Comparison of ENCODE assay signal across 1 cellular context in the genomic region with DNA sequence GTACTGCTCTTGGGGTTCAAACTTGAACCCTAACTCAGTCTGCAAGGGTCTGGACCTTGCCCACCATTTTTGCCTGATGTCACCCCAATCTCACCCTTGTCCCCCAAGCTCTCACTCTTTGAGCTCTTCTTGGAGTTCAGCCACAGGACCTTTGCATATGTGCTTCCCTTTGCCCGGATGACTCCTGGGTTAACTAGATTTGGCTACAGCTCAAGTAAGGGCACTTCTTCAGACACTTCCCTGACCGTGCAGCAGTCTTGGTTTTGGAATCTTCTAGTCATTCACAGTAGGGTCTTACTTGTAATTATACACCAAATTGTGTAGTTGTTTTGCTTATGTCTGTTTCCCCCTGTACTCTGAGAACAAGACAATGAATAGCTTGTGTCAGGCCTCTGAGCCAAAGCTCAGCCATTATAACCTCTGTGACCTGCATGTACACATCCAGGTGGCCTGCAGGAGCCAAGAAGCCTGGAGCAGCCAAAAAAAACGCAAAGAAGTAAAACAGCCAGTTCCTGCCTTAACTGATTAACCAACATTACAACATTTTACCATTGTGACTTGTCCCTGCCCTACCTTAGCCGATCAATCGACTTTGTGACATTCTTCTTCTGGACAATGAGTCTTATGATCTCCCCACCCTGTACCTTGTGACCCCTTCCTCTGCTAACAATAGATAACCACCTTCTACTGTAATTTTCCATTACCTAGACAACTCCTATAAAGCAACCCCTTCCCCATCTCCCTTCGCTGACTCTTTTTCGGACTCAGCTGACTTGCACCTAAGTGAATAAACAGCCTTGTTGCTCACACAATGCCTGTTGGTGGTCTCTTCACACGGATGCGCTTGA.
A peak's percentile ranks its signal among the peaks of the same experiment; 100 is the strongest.
TF ChIP-seq lines count a peak whose summit lies in the region.

No MANE protein-coding gene starts in this region.

TF ChIP-seq in HepG2, 621 proteins besides CTCF, POLR2A, EP300 and RAD21 (continued from another document):
- TF ChIP-seq MIER2 (CRISPR knock-in tag; IDR thresholded peaks at IDR 0.05) (no peak), ZBTB42 (CRISPR knock-in tag; IDR thresholded peaks at IDR 0.05) (no peak), SIN3A (IDR thresholded peaks at IDR 0.05; ENCODE audit: borderline replicate concordance, low read depth, low read length) (no peak), SPEN (CRISPR knock-in tag; IDR thresholded peaks at IDR 0.05; ENCODE audit: low read depth) (no peak), MTA3 (CRISPR knock-in tag; IDR thresholded peaks at IDR 0.05) (no peak), MTF2 (CRISPR knock-in tag; IDR thresholded peaks at IDR 0.05; ENCODE audit: borderline replicate concordance) (no peak), ZNF572 (CRISPR knock-in tag; IDR thresholded peaks at IDR 0.05) (no peak), NFE2L2 (IDR thresholded peaks at IDR 0.05; ENCODE audit: low read length) (no peak), SALL1 (CRISPR knock-in tag; IDR thresholded peaks at IDR 0.05) (peak; percentile 37; the same call in 1 of the 2 replicates)
- TF ChIP-seq, protein P1, sequence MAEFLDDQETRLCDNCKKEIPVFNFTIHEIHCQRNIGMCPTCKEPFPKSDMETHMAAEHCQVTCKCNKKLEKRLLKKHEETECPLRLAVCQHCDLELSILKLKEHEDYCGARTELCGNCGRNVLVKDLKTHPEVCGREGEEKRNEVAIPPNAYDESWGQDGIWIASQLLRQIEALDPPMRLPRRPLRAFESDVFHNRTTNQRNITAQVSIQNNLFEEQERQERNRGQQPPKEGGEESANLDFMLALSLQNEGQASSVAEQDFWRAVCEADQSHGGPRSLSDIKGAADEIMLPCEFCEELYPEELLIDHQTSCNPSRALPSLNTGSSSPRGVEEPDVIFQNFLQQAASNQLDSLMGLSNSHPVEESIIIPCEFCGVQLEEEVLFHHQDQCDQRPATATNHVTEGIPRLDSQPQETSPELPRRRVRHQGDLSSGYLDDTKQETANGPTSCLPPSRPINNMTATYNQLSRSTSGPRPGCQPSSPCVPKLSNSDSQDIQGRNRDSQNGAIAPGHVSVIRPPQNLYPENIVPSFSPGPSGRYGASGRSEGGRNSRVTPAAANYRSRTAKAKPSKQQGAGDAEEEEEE (CRISPR knock-in tag; IDR thresholded peaks at IDR 0.05; ENCODE audit: borderline replicate concordance), result no peak
- TF ChIP-seq, protein P2, sequence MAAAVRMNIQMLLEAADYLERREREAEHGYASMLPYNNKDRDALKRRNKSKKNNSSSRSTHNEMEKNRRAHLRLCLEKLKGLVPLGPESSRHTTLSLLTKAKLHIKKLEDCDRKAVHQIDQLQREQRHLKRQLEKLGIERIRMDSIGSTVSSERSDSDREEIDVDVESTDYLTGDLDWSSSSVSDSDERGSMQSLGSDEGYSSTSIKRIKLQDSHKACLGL (CRISPR knock-in tag; IDR thresholded peaks at IDR 0.05), result no peak
- TF ChIP-seq, protein P3, sequence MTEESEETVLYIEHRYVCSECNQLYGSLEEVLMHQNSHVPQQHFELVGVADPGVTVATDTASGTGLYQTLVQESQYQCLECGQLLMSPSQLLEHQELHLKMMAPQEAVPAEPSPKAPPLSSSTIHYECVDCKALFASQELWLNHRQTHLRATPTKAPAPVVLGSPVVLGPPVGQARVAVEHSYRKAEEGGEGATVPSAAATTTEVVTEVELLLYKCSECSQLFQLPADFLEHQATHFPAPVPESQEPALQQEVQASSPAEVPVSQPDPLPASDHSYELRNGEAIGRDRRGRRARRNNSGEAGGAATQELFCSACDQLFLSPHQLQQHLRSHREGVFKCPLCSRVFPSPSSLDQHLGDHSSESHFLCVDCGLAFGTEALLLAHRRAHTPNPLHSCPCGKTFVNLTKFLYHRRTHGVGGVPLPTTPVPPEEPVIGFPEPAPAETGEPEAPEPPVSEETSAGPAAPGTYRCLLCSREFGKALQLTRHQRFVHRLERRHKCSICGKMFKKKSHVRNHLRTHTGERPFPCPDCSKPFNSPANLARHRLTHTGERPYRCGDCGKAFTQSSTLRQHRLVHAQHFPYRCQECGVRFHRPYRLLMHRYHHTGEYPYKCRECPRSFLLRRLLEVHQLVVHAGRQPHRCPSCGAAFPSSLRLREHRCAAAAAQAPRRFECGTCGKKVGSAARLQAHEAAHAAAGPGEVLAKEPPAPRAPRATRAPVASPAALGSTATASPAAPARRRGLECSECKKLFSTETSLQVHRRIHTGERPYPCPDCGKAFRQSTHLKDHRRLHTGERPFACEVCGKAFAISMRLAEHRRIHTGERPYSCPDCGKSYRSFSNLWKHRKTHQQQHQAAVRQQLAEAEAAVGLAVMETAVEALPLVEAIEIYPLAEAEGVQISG (CRISPR knock-in tag; IDR thresholded peaks at IDR 0.05), result no peak; the same call in 1 of the 2 replicates
